In the genomic region with DNA sequence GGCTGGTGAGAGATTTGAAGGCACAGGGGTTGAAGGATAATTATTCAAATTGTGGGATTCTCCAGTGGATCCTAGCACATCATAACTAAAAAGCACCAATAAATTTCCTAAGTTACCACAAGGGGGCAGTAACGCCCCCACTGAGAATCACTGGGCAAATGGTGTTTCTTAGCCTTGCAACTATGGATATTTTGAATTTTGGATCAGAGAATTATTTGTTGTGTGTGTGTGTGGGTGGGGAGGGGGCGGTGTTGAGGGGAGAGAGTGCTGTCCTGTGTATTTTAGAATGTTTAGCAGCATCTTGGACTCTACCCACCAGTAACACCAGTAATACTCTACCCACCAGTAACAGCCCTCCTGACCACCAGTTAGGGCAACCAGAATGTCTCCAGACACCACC, we compare ENCODE assay signal across 8 cellular contexts.
A peak's percentile ranks its signal among the peaks of the same experiment; 100 is the strongest.
DNase-seq lines count a peak whose midpoint lies in the region; ATAC-seq, FAIRE-seq and TF ChIP-seq lines count a peak whose summit lies in the region.

No MANE protein-coding gene starts in this region.

- TF ChIP-seq CTCF in gastroesophageal sphincter (IDR thresholded peaks at IDR 0.05), result peak; percentile 64 to 93 (median 78)
- peak; percentile 85 for TF ChIP-seq CTCF in smooth muscle cell (IDR thresholded peaks at IDR 0.05; ENCODE audit: borderline replicate concordance, insufficient read depth, poor library complexity, severe bottlenecking)

- TF ChIP-seq EP300 in gastroesophageal sphincter (IDR thresholded peaks at IDR 0.05), result no peak

- peak; percentile 59 for ATAC-seq in HG03025 (IDR thresholded peaks at IDR 0.05; ENCODE audit: low FRiP score, unreplicated experiment)
- no peak for ATAC-seq in gastroesophageal sphincter
- no peak for ATAC-seq in T-cell (replicated peaks in 1 of 4)

- no peaks in the 10 kb centered on the region for H4K20me1 ChIP-seq in smooth muscle cell (ENCODE audit: low read depth)

- H3K4me1 ChIP-seq in gastroesophageal sphincter (no peaks in the 10 kb centered on the region), smooth muscle cell (ENCODE audit: low read depth) (peaks cover 10% of the 10 kb centered on the region)

- no peak overlapping the region for H2AFZ ChIP-seq in smooth muscle cell (ENCODE audit: low read depth)

- no peak overlapping the region for H3K9ac ChIP-seq in smooth muscle cell (ENCODE audit: low read depth)

- CTCF ChIA-PET in T-cell (lab: Charles Lee), result no interaction called here

- H3K4me3 ChIP-seq in gastroesophageal sphincter, result no peak overlapping the region
- H3K4me3 ChIP-seq in smooth muscle cell, result no peak overlapping the region

- H3K4me3 Mint-ChIP-seq in T-cell, result no peak overlapping the region

- H3K79me2 ChIP-seq in smooth muscle cell (ENCODE audit: low read depth), result no peaks in the 10 kb centered on the region

- no peaks in the 10 kb centered on the region for H3F3A ChIP-seq in smooth muscle cell (ENCODE audit: low read depth)

- FAIRE-seq in A204.1 (lab: Jason Lieb, UNC) (peak; percentile 35), G401.6 (lab: Jason Lieb, UNC) (peak; percentile 64)

- H3K36me3 Mint-ChIP-seq in T-cell, result no peaks in the 10 kb centered on the region

- no peak overlapping the region for H3K4me2 ChIP-seq in smooth muscle cell

- 20 to 40% methylated on average over 1 to 2 of the region's 2 CpGs for WGBS in gastroesophageal sphincter (ENCODE audit: low coverage in 1 of 2), 2 donors
- WGBS in smooth muscle cell (ENCODE audit: low lambda C conversion rate), result 6% methylated on average over 2 of the region's 2 CpGs

- H3K27ac ChIP-seq in gastroesophageal sphincter (no peak overlapping the region), smooth muscle cell (ENCODE audit: low read depth) (no peak overlapping the region)

- in situ Hi-C loops in SK-MEL-5 (cut with HindIII; ENCODE audit: low pct_unique_long_range_greater_than_20kb, low sequenced_read_pairs), result no loop called here

- DNase-seq in SK-MEL-5 (ENCODE audit: low read depth, low spot score), result peak; percentile 65
- DNase-seq in smooth muscle cell (lab: John Stamatoyannopoulos, UW; ENCODE audit: unreplicated experiment), result no peak
- DNase-seq in ureter (ENCODE audit: low spot score), result no peak
- DNase-seq in T-cell, result no peak

- H3K36me3 ChIP-seq in gastroesophageal sphincter (no peaks in the 10 kb centered on the region), smooth muscle cell (ENCODE audit: low read depth) (no peaks in the 10 kb centered on the region)

- TF ChIP-seq POLR2A in gastroesophageal sphincter (IDR thresholded peaks at IDR 0.05), result no peak

- POLR2A ChIA-PET in T-cell (lab: Charles Lee), result no interaction called here

- H3K27me3 ChIP-seq in gastroesophageal sphincter, result no peaks in the 10 kb centered on the region
- no peaks in the 10 kb centered on the region for H3K27me3 ChIP-seq in smooth muscle cell (ENCODE audit: low read depth)

- peaks cover 8 to 16% of the 10 kb centered on the region in 2 donors for H3K27me3 Mint-ChIP-seq in T-cell

- H3K9me3 Mint-ChIP-seq in T-cell, result no peaks in the 10 kb centered on the region

- H3K4me1 Mint-ChIP-seq in T-cell, result peaks cover 0 to 9% (median 7%) of the 10 kb centered on the region in 3 donors

- H3K9me3 ChIP-seq in gastroesophageal sphincter, result no peaks in the 10 kb centered on the region
- H3K9me3 ChIP-seq in smooth muscle cell (replicated peaks; ENCODE audit: low read depth), result no peaks in the 10 kb centered on the region

- no peak overlapping the region for H3K27ac Mint-ChIP-seq in T-cell
